Comparison of ENCODE assay signal across 21 cellular contexts in the genomic region with DNA sequence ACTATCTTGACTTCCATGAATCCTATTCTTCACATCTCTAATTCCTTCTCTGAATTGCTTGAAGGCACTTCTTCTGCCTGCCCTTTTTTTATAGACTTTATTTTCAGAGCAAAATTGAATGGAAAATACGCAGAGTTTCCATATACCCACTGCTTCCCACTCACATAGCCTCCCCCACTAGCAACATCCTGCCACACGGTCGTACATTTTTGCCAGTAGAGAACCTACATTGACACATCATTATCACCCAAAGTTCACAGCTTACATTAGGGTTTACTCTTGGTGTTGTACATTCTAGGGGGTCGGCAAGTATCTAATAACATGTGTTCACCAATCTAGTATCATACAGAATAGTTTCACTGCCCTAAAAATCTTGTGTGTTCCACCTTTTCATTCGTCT. TPM values are rescaled to one million over a fixed set of nuclear protein-coding genes. Genes with fewer than 3 reads are reported as not detected.
DNase-seq lines count a peak whose midpoint lies in the region; ATAC-seq and TF ChIP-seq lines count a peak whose summit lies in the region.
"Had no signal": no experiment of that assay in that cellular context is flagged by ENCODE, and none has a peak within 500 bp of the region (broad histone marks: within the 10 kb centered on the region; RNA-seq: fewer than 3 reads in every experiment).

No MANE protein-coding gene starts in this region.

- H3K4me1 Mint-ChIP-seq in natural killer cell = peaks cover 8 to 9% of the 10 kb centered on the region in 2 donors

- intact Hi-C loops in natural killer cell (cut with micrococcal nuclease) = no loop called here

- no peak overlapping the region for H3K4me3 Mint-ChIP-seq in natural killer cell
- H3K4me3 Mint-ChIP-seq: CD4-positive, CD25-positive, alpha-beta regulatory T cell; CD8-positive, alpha-beta memory T cell; HFFc6 had no signal

- peak; percentile 27 for DNase-seq in activated CD8-positive, alpha-beta memory T cell treated with anti-CD3 and anti-CD28 coated beads, Interleukin-2, amount 50 U/mL, for 4 hours
- DNase-seq in activated CD8-positive, alpha-beta memory T cell treated with anti-CD3 and anti-CD28 coated beads for 24 hours = no peak
- peak; percentile 14 for DNase-seq in stimulated activated CD4-positive, alpha-beta T cell treated with anti-CD3 and anti-CD28 coated beads, Interleukin-15, amount 100 ng/mL, for 24 hours
- no peak for DNase-seq in stimulated activated CD4-positive, alpha-beta T cell treated with anti-CD3 and anti-CD28 coated beads, Interleukin-1b, Interleukin-23, amount 100 ng/mL, for 48 hours
- DNase-seq in natural killer cell = no peak
- DNase-seq: ACHN; BE2C; C1 segment of cervical spinal cord; CD4-positive, CD25-positive, alpha-beta regulatory T cell; CD8-positive, alpha-beta memory T cell; COR-L47; DMS 273 treated with DMSO at 0.1 percent for 48 hours; DMS53; DND-41; EL; GOT3; H7; HFFc6 had no signal

- no peak overlapping the region for H3K27ac Mint-ChIP-seq in natural killer cell
- H3K27ac Mint-ChIP-seq: CD4-positive, CD25-positive, alpha-beta regulatory T cell; CD8-positive, alpha-beta memory T cell; HFFc6 had no signal

- ATAC-seq in natural killer cell (peak; percentile 66 to 74 (median 69)), HG03521 (IDR thresholded peaks at IDR 0.05; ENCODE audit: unreplicated experiment) (no peak)
- ATAC-seq: GM12878, HCT116 had no signal

- no peaks in the 10 kb centered on the region for H3K9me3 Mint-ChIP-seq in natural killer cell
- H3K9me3 Mint-ChIP-seq: HFFc6 had no signal

- TF ChIP-seq CTCF in natural killer cell (IDR thresholded peaks at IDR 0.05) = no peak

- no peaks in the 10 kb centered on the region for H3K27me3 Mint-ChIP-seq in natural killer cell (ENCODE audit: low read depth in 2 of 2)
- H3K27me3 Mint-ChIP-seq: CD4-positive, CD25-positive, alpha-beta regulatory T cell; CD8-positive, alpha-beta memory T cell had no signal

- no peaks in the 10 kb centered on the region for H3K36me3 Mint-ChIP-seq in natural killer cell
- H3K36me3 Mint-ChIP-seq: CD4-positive, CD25-positive, alpha-beta regulatory T cell had no signal

RNA-seq across cellular contexts. Expression of a gene that starts 12.3 kb away (rescaled TPM):
- total RNA-seq in natural killer cell = 10 to 100 TPM; 18.2 to 23.9 (median 20.3) TPM

Comparison
In these comparisons a context has a peak if more than half of its experiments do, and no peak if none do; other contexts are left out.
1. DNase-seq: peak in activated CD8-positive, alpha-beta memory T cell treated with anti-CD3 and anti-CD28 coated beads, Interleukin-2, amount 50 U/mL, for 4 hours (single experiment) and stimulated activated CD4-positive, alpha-beta T cell treated with anti-CD3 and anti-CD28 coated beads, Interleukin-15, amount 100 ng/mL, for 24 hours (single experiment); none in activated CD8-positive, alpha-beta memory T cell treated with anti-CD3 and anti-CD28 coated beads for 24 hours (single experiment), stimulated activated CD4-positive, alpha-beta T cell treated with anti-CD3 and anti-CD28 coated beads, Interleukin-1b, Interleukin-23, amount 100 ng/mL, for 48 hours (single experiment) and natural killer cell (single experiment).